In genomic region chr12:123143753-123144461, GRCh38 we compare ENCODE assay signal across 15 cellular contexts. TPM values are rescaled to one million over a fixed set of nuclear protein-coding genes. Genes with fewer than 3 reads are reported as not detected.
DNase-seq lines count a peak whose midpoint lies in the region; ATAC-seq and TF ChIP-seq lines count a peak whose summit lies in the region.
"Had no signal": no experiment of that assay in that cellular context is flagged by ENCODE, and none has a peak within 500 bp of the region (broad histone marks: within the 10 kb centered on the region; RNA-seq: fewer than 3 reads in every experiment).

No MANE protein-coding gene starts in this region.

- peak overlapping the region; percentile 82 for H3K27ac Mint-ChIP-seq in stimulated activated memory B cell treated with anti-CD40 and anti-IgM and Interleukin-4, amounts not matched to agents 10 μg/mL and 1 μg/mL and 100 μg/mL, for 72 hours
- H3K27ac Mint-ChIP-seq in activated T-cell treated with anti-CD3 and anti-CD28 coated beads, Interleukin-2, amount 50 U/mL, for 72 hours = no peak overlapping the region
- no peak overlapping the region for H3K27ac Mint-ChIP-seq in activated T-cell treated with anti-CD3 and anti-CD28 coated beads, Interleukin-2, amount 50 U/mL, for 24 hours
- H3K27ac Mint-ChIP-seq: neural progenitor cell had no signal

- no peak overlapping the region for H3K4me3 Mint-ChIP-seq in stimulated activated memory B cell treated with anti-CD40 and anti-IgM and Interleukin-4, amounts not matched to agents 10 μg/mL and 1 μg/mL and 100 μg/mL, for 72 hours
- no peak overlapping the region for H3K4me3 Mint-ChIP-seq in activated T-cell treated with anti-CD3 and anti-CD28 coated beads, Interleukin-2, amount 50 U/mL, for 72 hours
- no peak overlapping the region for H3K4me3 Mint-ChIP-seq in activated T-cell treated with anti-CD3 and anti-CD28 coated beads, Interleukin-2, amount 50 U/mL, for 24 hours
- H3K4me3 Mint-ChIP-seq: neural progenitor cell had no signal

- H3K9me3 ChIP-seq in BLaER1 treated with 17β-estradiol and CSF1 and Interleukin-3, amounts not matched to agents 10 nM and 100 nM (replicated peaks in 1 of 11) = no peaks in the 10 kb centered on the region
- H3K9me3 ChIP-seq: body of pancreas had no signal

- peaks cover 6 to 16% (median 12%) of the 10 kb centered on the region in 11 experiments for H3K27me3 ChIP-seq in BLaER1 treated with 17β-estradiol and CSF1 and Interleukin-3, amounts not matched to agents 10 nM and 100 nM
- no peaks in the 10 kb centered on the region for H3K27me3 ChIP-seq in layer of hippocampus (ENCODE audit: control insufficient read depth, insufficient read depth, low read length)
- H3K27me3 ChIP-seq: body of pancreas had no signal

- H3K9me3 Mint-ChIP-seq in stimulated activated memory B cell treated with anti-CD40 and anti-IgM and Interleukin-4, amounts not matched to agents 10 μg/mL and 1 μg/mL and 100 μg/mL, for 72 hours = no peaks in the 10 kb centered on the region
- no peaks in the 10 kb centered on the region for H3K9me3 Mint-ChIP-seq in activated T-cell treated with anti-CD3 and anti-CD28 coated beads, Interleukin-2, amount 50 U/mL, for 72 hours
- no peaks in the 10 kb centered on the region for H3K9me3 Mint-ChIP-seq in activated T-cell treated with anti-CD3 and anti-CD28 coated beads, Interleukin-2, amount 50 U/mL, for 24 hours
- H3K9me3 Mint-ChIP-seq: neural progenitor cell had no signal

- ATAC-seq in stimulated activated memory B cell treated with anti-CD40 and anti-IgM and Interleukin-4, amounts not matched to agents 10 μg/mL and 1 μg/mL and 100 μg/mL, for 72 hours = no peak
- no peak for ATAC-seq in activated T-cell treated with anti-CD3 and anti-CD28 coated beads, Interleukin-2, amount 50 U/mL, for 72 hours (replicated peaks in 1 of 2)
- ATAC-seq in GM19455 (IDR thresholded peaks at IDR 0.05; ENCODE audit: unreplicated experiment) = no peak
- ATAC-seq: body of pancreas had no signal

- peaks cover 59% of the 10 kb centered on the region for H3K4me1 Mint-ChIP-seq in stimulated activated memory B cell treated with anti-CD40 and anti-IgM and Interleukin-4, amounts not matched to agents 10 μg/mL and 1 μg/mL and 100 μg/mL, for 72 hours
- peaks cover 34% of the 10 kb centered on the region for H3K4me1 Mint-ChIP-seq in activated T-cell treated with anti-CD3 and anti-CD28 coated beads, Interleukin-2, amount 50 U/mL, for 72 hours (ENCODE audit: low read depth)
- H3K4me1 Mint-ChIP-seq in activated T-cell treated with anti-CD3 and anti-CD28 coated beads, Interleukin-2, amount 50 U/mL, for 24 hours (ENCODE audit: low read depth) = peaks cover 39% of the 10 kb centered on the region

- no peaks in the 10 kb centered on the region for H3K36me3 ChIP-seq in BLaER1 treated with 17β-estradiol and CSF1 and Interleukin-3, amounts not matched to agents 10 nM and 100 nM
- H3K36me3 ChIP-seq: neural progenitor cell had no signal

- H3K4me1 ChIP-seq in BLaER1 treated with 17β-estradiol and CSF1 and Interleukin-3, amounts not matched to agents 10 nM and 100 nM = peaks cover 60 to 90% (median 79%) of the 10 kb centered on the region in 10 experiments

- peak overlapping the region; percentile 2 to 83 (median 71); a peak in 20 of 22 replicates for H3K27ac ChIP-seq in BLaER1 treated with 17β-estradiol and CSF1 and Interleukin-3, amounts not matched to agents 10 nM and 100 nM
- peak overlapping the region; percentile 78 for H3K27ac ChIP-seq in layer of hippocampus (ENCODE audit: low read depth, low read length)
- H3K27ac ChIP-seq: HL-60, neural progenitor cell had no signal

- TF ChIP-seq CTCF in GM20000 (IDR thresholded peaks at IDR 0.05; ENCODE audit: extremely low read depth, missing control alignments) = no peak

- peak overlapping the region; percentile 14 to 77 (median 69); a peak in 19 of 22 replicates for H3K9ac ChIP-seq in BLaER1 treated with 17β-estradiol and CSF1 and Interleukin-3, amounts not matched to agents 10 nM and 100 nM
- H3K9ac ChIP-seq: neural progenitor cell had no signal

- peak overlapping the region; percentile 79 to 99 (median 92) for H3K4me2 ChIP-seq in BLaER1 treated with 17β-estradiol and CSF1 and Interleukin-3, amounts not matched to agents 10 nM and 100 nM
- H3K4me2 ChIP-seq: neural progenitor cell had no signal

- peak; percentile 60 for DNase-seq in RPMI7951 (ENCODE audit: low read depth)
- no peak for DNase-seq in GM20000 (ENCODE audit: low spot score)
- DNase-seq in activated T-cell treated with anti-CD3 and anti-CD28 coated beads, Interleukin-2, amount 50 U/mL, for 72 hours = no peak
- no peak for DNase-seq in activated T-cell treated with anti-CD3 and anti-CD28 coated beads, Interleukin-2, amount 50 U/mL, for 24 hours
- DNase-seq: body of pancreas; GOT3; NK-92 treated with Interleukin-12 subunit alpha and Interleukin-12 subunit beta, amount 100 ng/mL, for 24 hours; SW 1271 had no signal

- H3K36me3 Mint-ChIP-seq in stimulated activated memory B cell treated with anti-CD40 and anti-IgM and Interleukin-4, amounts not matched to agents 10 μg/mL and 1 μg/mL and 100 μg/mL, for 72 hours = no peaks in the 10 kb centered on the region
- no peaks in the 10 kb centered on the region for H3K36me3 Mint-ChIP-seq in activated T-cell treated with anti-CD3 and anti-CD28 coated beads, Interleukin-2, amount 50 U/mL, for 72 hours (ENCODE audit: insufficient read depth in 2 of 2)
- H3K36me3 Mint-ChIP-seq in activated T-cell treated with anti-CD3 and anti-CD28 coated beads, Interleukin-2, amount 50 U/mL, for 24 hours (ENCODE audit: low read depth) = peaks cover 1% of the 10 kb centered on the region

- H3K27me3 Mint-ChIP-seq in stimulated activated memory B cell treated with anti-CD40 and anti-IgM and Interleukin-4, amounts not matched to agents 10 μg/mL and 1 μg/mL and 100 μg/mL, for 72 hours = no peaks in the 10 kb centered on the region
- H3K27me3 Mint-ChIP-seq in activated T-cell treated with anti-CD3 and anti-CD28 coated beads, Interleukin-2, amount 50 U/mL, for 72 hours (ENCODE audit: low read depth) = no peaks in the 10 kb centered on the region
- H3K27me3 Mint-ChIP-seq in activated T-cell treated with anti-CD3 and anti-CD28 coated beads, Interleukin-2, amount 50 U/mL, for 24 hours = no peaks in the 10 kb centered on the region

- H3K4me3 ChIP-seq in BLaER1 treated with 17β-estradiol and CSF1 and Interleukin-3, amounts not matched to agents 10 nM and 100 nM = peak overlapping the region in 6 of 10 experiments; percentile 35 to 53 (median 44); a peak in 8 of 20 replicates
- H3K4me3 ChIP-seq: body of pancreas, GM12878, neural progenitor cell had no signal

- peaks cover 0 to 11% (median 0%) of the 10 kb centered on the region in 11 experiments; a peak in 5 of 22 replicates for H4K20me1 ChIP-seq in BLaER1 treated with 17β-estradiol and CSF1 and Interleukin-3, amounts not matched to agents 10 nM and 100 nM

RNA-seq across cellular contexts. Expression of gene PITPNM2, which starts 7.0 kb away (rescaled TPM):
- 2.6 and 2.8 TPM in 2 replicates for total RNA-seq in RPMI7951 (2014; rRNA removed; shearing (Covaris generic))
- 10 to 100 TPM; 14.1 to 18.1 TPM for total RNA-seq in activated T-cell treated with anti-CD3 and anti-CD28 coated beads, Interleukin-2, amount 50 U/mL, for 72 hours
